Comparison of ENCODE assay signal across 1 cellular context in the genomic region with DNA sequence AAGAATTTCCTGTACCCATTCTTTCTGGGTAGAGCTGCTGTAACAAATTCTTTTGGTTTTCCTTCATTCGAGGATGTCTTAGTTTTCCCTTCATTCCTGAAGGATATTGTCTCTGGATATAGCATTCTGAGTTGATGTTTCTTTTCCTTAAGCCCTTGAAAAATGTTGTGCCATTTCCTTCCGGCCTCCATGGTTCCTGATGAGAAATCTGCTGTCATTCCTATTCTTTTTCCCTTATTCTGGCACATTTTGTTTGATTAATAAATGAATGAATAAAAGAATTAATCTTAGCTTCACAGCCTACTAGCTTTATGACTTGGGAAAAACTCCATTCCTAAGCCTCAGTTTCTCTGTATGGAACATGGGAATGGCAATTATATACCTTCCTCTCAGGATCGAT.
A peak's percentile ranks its signal among the peaks of the same experiment; 100 is the strongest.
TF ChIP-seq lines count a peak whose summit lies in the region.

No MANE protein-coding gene starts in this region.

TF ChIP-seq in HEK293, 187 proteins besides CTCF, POLR2A, EP300 and RAD21 (continued from another document):
- TF ChIP-seq, protein P1, sequence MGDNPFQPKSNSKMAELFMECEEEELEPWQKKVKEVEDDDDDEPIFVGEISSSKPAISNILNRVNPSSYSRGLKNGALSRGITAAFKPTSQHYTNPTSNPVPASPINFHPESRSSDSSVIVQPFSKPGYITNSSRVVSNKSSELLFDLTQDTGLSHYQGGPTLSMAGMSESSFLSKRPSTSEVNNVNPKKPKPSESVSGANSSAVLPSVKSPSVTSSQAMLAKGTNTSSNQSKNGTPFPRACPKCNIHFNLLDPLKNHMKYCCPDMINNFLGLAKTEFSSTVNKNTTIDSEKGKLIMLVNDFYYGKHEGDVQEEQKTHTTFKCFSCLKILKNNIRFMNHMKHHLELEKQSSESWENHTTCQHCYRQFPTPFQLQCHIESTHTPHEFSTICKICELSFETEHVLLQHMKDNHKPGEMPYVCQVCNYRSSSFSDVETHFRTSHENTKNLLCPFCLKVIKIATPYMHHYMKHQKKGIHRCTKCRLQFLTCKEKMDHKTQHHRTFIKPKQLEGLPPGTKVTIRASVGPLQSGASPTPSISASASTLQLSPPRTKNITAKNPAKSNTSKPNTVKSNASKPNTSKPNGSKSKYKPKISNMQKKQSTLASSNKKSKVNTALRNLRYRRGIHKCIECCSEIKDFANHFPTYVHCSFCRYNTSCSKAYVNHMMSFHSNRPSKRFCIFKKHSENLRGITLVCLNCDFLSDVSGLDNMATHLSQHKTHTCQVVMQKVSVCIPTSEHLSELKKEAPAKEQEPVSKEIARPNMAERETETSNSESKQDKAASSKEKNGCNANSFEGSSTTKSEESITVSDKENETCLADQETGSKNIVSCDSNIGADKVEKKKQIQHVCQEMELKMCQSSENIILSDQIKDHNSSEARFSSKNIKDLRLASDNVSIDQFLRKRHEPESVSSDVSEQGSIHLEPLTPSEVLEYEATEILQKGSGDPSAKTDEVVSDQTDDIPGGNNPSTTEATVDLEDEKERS (tag by site-specific recombination; IDR thresholded peaks at IDR 0.05), result 0 out of 2 replicates have a peak, but pooled peaks have one; percentile 64
